21 cellular contexts compared by ENCODE assay signal in genomic region chr4:2742081-2742822, GRCh38. TPM values are rescaled to one million over a fixed set of nuclear protein-coding genes. Genes with fewer than 3 reads are reported as not detected.
DNase-seq lines count a peak whose midpoint lies in the region; ATAC-seq and TF ChIP-seq lines count a peak whose summit lies in the region.
"Had no signal": no experiment of that assay in that cellular context is flagged by ENCODE, and none has a peak within 500 bp of the region (broad histone marks: within the 10 kb centered on the region; RNA-seq: fewer than 3 reads in every experiment).

No MANE protein-coding gene starts in this region.

- no peak for TF ChIP-seq POLR2A in GM18505 (IDR thresholded peaks at IDR 0.05; ENCODE audit: borderline replicate concordance, extremely low read depth, insufficient read depth, insufficient read length)

- ATAC-seq in activated T-helper 17 cell treated with anti-CD3 and anti-CD28 coated beads, Interleukin-2, amount 50 U/mL, for 72 hours (replicated peaks) = no peak
- no peak for ATAC-seq in lower lobe of right lung
- no peak for ATAC-seq in aorta (ENCODE audit: low FRiP score)
- no peak for ATAC-seq in GM18505 (IDR thresholded peaks at IDR 0.05; ENCODE audit: unreplicated experiment)
- ATAC-seq: heart right ventricle had no signal

- H3K36me3 Mint-ChIP-seq in activated naive CD8-positive, alpha-beta T cell = peaks cover 3% of the 10 kb centered on the region
- H3K36me3 Mint-ChIP-seq in activated naive CD8-positive, alpha-beta T cell treated with anti-CD3 and anti-CD28 coated beads for 36 hours = peaks cover 37% of the 10 kb centered on the region
- peaks cover 83% of the 10 kb centered on the region for H3K36me3 Mint-ChIP-seq in activated T-helper 17 cell treated with anti-CD3 and anti-CD28 coated beads, Interleukin-2, amount 50 U/mL, for 72 hours (ENCODE audit: low read depth)

- H3K27ac ChIP-seq in lower lobe of right lung (no peak overlapping the region), aorta (ENCODE audit: low read depth in 1 of 2, low read length in 2 of 2) (peak overlapping the region in 1 of 2 donors; percentile 25)
- H3K27ac ChIP-seq: heart right ventricle, left ventricle myocardium inferior, VCaP had no signal

- H3K36me3 ChIP-seq in lower lobe of right lung (peaks cover 66% of the 10 kb centered on the region), aorta (ENCODE audit: control insufficient read depth in 1 of 2, insufficient read depth in 2 of 2, low read length in 1 of 2) (peaks cover 0 to 4% of the 10 kb centered on the region in 2 donors)

- H3K4me1 ChIP-seq in lower lobe of right lung (peaks cover 17% of the 10 kb centered on the region), aorta (ENCODE audit: control insufficient read depth in 1 of 2, insufficient read depth in 2 of 2, low read length in 2 of 2) (no peaks in the 10 kb centered on the region)

- no peaks in the 10 kb centered on the region for H3K27me3 Mint-ChIP-seq in activated naive CD8-positive, alpha-beta T cell
- H3K27me3 Mint-ChIP-seq in activated naive CD8-positive, alpha-beta T cell treated with anti-CD3 and anti-CD28 coated beads for 36 hours = no peaks in the 10 kb centered on the region
- no peaks in the 10 kb centered on the region for H3K27me3 Mint-ChIP-seq in activated T-helper 17 cell treated with anti-CD3 and anti-CD28 coated beads, Interleukin-2, amount 50 U/mL, for 72 hours
- H3K27me3 Mint-ChIP-seq: activated CD4-positive, alpha-beta memory T cell treated with anti-CD3 and anti-CD28 coated beads for 36 hours; CD4-positive, CD25-positive, alpha-beta regulatory T cell; dendritic cell treated with granulocyte-macrophage colony-stimulating factor and Interleukin-4, amounts not matched to agents 40 ng/mL and 50 ng/mL, for 4 days had no signal

- no peaks in the 10 kb centered on the region for H3K9me3 ChIP-seq in lower lobe of right lung
- no peaks in the 10 kb centered on the region for H3K9me3 ChIP-seq in aorta (ENCODE audit: control insufficient read depth, low read length)
- H3K9me3 ChIP-seq: heart right ventricle, left ventricle myocardium inferior, MG63 had no signal

- no peak overlapping the region for H3K4me3 Mint-ChIP-seq in activated naive CD8-positive, alpha-beta T cell
- H3K4me3 Mint-ChIP-seq in activated naive CD8-positive, alpha-beta T cell treated with anti-CD3 and anti-CD28 coated beads for 36 hours = no peak overlapping the region
- H3K4me3 Mint-ChIP-seq in activated T-helper 17 cell treated with anti-CD3 and anti-CD28 coated beads, Interleukin-2, amount 50 U/mL, for 72 hours = no peak overlapping the region
- H3K4me3 Mint-ChIP-seq: activated CD4-positive, alpha-beta memory T cell treated with anti-CD3 and anti-CD28 coated beads for 36 hours; CD4-positive, CD25-positive, alpha-beta regulatory T cell; dendritic cell treated with granulocyte-macrophage colony-stimulating factor and Interleukin-4, amounts not matched to agents 40 ng/mL and 50 ng/mL, for 4 days had no signal

- H3K9me3 Mint-ChIP-seq in activated naive CD8-positive, alpha-beta T cell (ENCODE audit: low read depth) = no peaks in the 10 kb centered on the region
- no peaks in the 10 kb centered on the region for H3K9me3 Mint-ChIP-seq in activated naive CD8-positive, alpha-beta T cell treated with anti-CD3 and anti-CD28 coated beads for 36 hours
- peaks cover 3% of the 10 kb centered on the region for H3K9me3 Mint-ChIP-seq in activated T-helper 17 cell treated with anti-CD3 and anti-CD28 coated beads, Interleukin-2, amount 50 U/mL, for 72 hours
- H3K9me3 Mint-ChIP-seq: activated CD4-positive, alpha-beta memory T cell treated with anti-CD3 and anti-CD28 coated beads for 36 hours; dendritic cell treated with granulocyte-macrophage colony-stimulating factor and Interleukin-4, amounts not matched to agents 40 ng/mL and 50 ng/mL, for 4 days had no signal

- no peaks in the 10 kb centered on the region for H3K27me3 ChIP-seq in lower lobe of right lung (ENCODE audit: low read depth)
- no peaks in the 10 kb centered on the region for H3K27me3 ChIP-seq in aorta (ENCODE audit: control insufficient read depth in 1 of 2, insufficient read depth in 2 of 2, low read length in 1 of 2)
- H3K27me3 ChIP-seq: heart right ventricle, MG63 had no signal

- intact Hi-C loops in lower lobe of right lung (cut with DNase I) = no loop called here
- intact Hi-C loops in aorta (cut with DNase I) = no loop called here

- peaks cover 35% of the 10 kb centered on the region for H3K4me1 Mint-ChIP-seq in activated naive CD8-positive, alpha-beta T cell (ENCODE audit: low read depth)
- peaks cover 27% of the 10 kb centered on the region for H3K4me1 Mint-ChIP-seq in activated naive CD8-positive, alpha-beta T cell treated with anti-CD3 and anti-CD28 coated beads for 36 hours
- H3K4me1 Mint-ChIP-seq in activated T-helper 17 cell treated with anti-CD3 and anti-CD28 coated beads, Interleukin-2, amount 50 U/mL, for 72 hours = peaks cover 18% of the 10 kb centered on the region

- TF ChIP-seq CTCF in lower lobe of right lung (IDR thresholded peaks at IDR 0.05) = no peak

- H3K27ac Mint-ChIP-seq in activated naive CD8-positive, alpha-beta T cell = peak overlapping the region; percentile 73
- no peak overlapping the region for H3K27ac Mint-ChIP-seq in activated naive CD8-positive, alpha-beta T cell treated with anti-CD3 and anti-CD28 coated beads for 36 hours
- peak overlapping the region; percentile 31 for H3K27ac Mint-ChIP-seq in activated T-helper 17 cell treated with anti-CD3 and anti-CD28 coated beads, Interleukin-2, amount 50 U/mL, for 72 hours
- H3K27ac Mint-ChIP-seq: activated CD4-positive, alpha-beta memory T cell treated with anti-CD3 and anti-CD28 coated beads for 36 hours had no signal

- no peak for DNase-seq in activated naive CD8-positive, alpha-beta T cell treated with anti-CD3 and anti-CD28 coated beads for 36 hours
- DNase-seq in lower lobe of right lung (peak; percentile 38), aorta (peak; percentile 35 to 69), DMS153 (lab: John Stamatoyannopoulos, UW) (no peak)
- DNase-seq in stimulated activated CD4-positive, alpha-beta T cell treated with anti-CD3 and anti-CD28 coated beads, Interleukin-2, amount 100 ng/mL, for 48 hours = no peak
- DNase-seq: activated CD4-positive, alpha-beta memory T cell treated with anti-CD3 and anti-CD28 coated beads for 36 hours; activated naive CD4-positive, alpha-beta T cell treated with anti-CD3 and anti-CD28 coated beads, Interleukin-2, amount 50 U/mL, for 16 hours; CD4-positive, CD25-positive, alpha-beta regulatory T cell; heart right ventricle; left ventricle myocardium inferior; MG63; NCI-H146; NCI-H2171 treated with DMSO at 0.1 percent for 48 hours; SHP77 treated with DMSO at 0.1 percent for 48 hours; stimulated activated CD8-positive, alpha-beta memory T cell treated with anti-CD3 and anti-CD28 coated beads, Interleukin-4, amount 100 ng/mL, for 48 hours had no signal

- H3K4me3 ChIP-seq in lower lobe of right lung = no peak overlapping the region
- no peak overlapping the region for H3K4me3 ChIP-seq in aorta (ENCODE audit: low read length in 2 of 2)
- H3K4me3 ChIP-seq: GM23248, heart right ventricle, left ventricle myocardium inferior, MG63 had no signal

- WGBS in aorta, 2 donors = 86 to 94% methylated on average over 27 of the region's 27 CpGs

RNA-seq across cellular contexts. Expression of gene TNIP2, which starts 13.9 kb away (rescaled TPM):
- total RNA-seq in activated naive CD8-positive, alpha-beta T cell treated with anti-CD3 and anti-CD28 coated beads for 36 hours = 10 to 100 TPM; 50.0 to 50.3 TPM
- 100 to 1,000 TPM in 1 of 2 donors, 10 to 100 TPM in 1; 80.1 to 110 TPM for total RNA-seq in activated T-helper 17 cell treated with anti-CD3 and anti-CD28 coated beads, Interleukin-2, amount 50 U/mL, for 72 hours
- total RNA-seq in lower lobe of right lung (36.7 TPM), aorta (10 to 100 TPM; 37.4 to 39.4 TPM)
- 10 to 100 TPM; 37.2 to 43.8 TPM for polyA plus RNA-seq in aorta

RNA-seq across cellular contexts. Expression of gene SH3BP2, which starts 50.6 kb away (rescaled TPM):
- 10 to 100 TPM; 72.2 to 74.1 TPM for total RNA-seq in activated naive CD8-positive, alpha-beta T cell treated with anti-CD3 and anti-CD28 coated beads for 36 hours
- 100 to 1,000 TPM in 1 of 2 donors, 10 to 100 TPM in 1; 83.5 to 122 TPM for total RNA-seq in activated T-helper 17 cell treated with anti-CD3 and anti-CD28 coated beads, Interleukin-2, amount 50 U/mL, for 72 hours
- total RNA-seq in lower lobe of right lung (102 TPM), aorta (10 to 100 TPM; 47.8 to 75.4 TPM)
- 10 to 100 TPM in 1 of 2 donors, 1 to 10 TPM in 1; 6.2 to 13.8 TPM for polyA plus RNA-seq in aorta

Comparison
In these comparisons a context has a peak if more than half of its experiments do, and no peak if none do; other contexts are left out.
1. DNase-seq: peak in lower lobe of right lung (single experiment) and aorta (2 of 2); none in activated naive CD8-positive, alpha-beta T cell treated with anti-CD3 and anti-CD28 coated beads for 36 hours (single experiment), stimulated activated CD4-positive, alpha-beta T cell treated with anti-CD3 and anti-CD28 coated beads, Interleukin-2, amount 100 ng/mL, for 48 hours (0 of 2) and DMS153 (single experiment).